In the genomic region with DNA sequence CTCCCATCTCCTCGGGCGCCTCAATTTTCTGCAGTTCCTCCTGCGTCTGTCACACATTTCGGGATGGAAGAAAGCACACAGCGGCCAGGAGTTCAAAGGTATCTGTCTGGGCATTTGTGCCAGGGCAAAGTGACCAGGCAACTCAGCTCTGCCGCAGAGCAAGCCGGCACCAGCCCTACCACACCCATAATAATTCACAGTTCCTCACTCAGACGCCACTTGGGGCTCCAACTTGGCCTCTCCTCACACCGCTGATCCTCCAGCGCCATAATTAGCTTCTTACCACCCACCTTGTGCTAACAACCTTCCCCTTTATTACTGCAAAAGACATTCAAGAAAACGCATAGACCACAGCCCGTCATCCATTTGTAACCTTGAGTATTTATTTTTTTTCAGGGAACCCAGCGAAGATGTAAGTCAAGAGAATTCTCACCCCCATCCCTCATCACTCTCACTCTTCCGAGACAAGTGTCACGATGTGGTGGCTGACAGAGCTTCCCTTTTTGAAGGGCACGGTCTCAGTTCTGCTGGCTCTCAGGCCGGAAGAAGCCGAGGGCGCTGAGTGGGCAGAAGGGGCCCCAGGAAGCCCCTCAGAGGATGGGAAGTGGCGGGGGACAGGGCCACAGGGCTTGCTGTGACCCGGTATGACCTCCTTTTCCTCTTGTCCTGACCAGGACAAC, we compare ENCODE assay signal across 11 cellular contexts. TPM values are rescaled to one million over a fixed set of nuclear protein-coding genes. Genes with fewer than 3 reads are reported as not detected.
DNase-seq lines count a peak whose midpoint lies in the region; ATAC-seq and TF ChIP-seq lines count a peak whose summit lies in the region.
"Had no signal": no experiment of that assay in that cellular context is flagged by ENCODE, and none has a peak within 500 bp of the region (broad histone marks: within the 10 kb centered on the region; RNA-seq: fewer than 3 reads in every experiment).

No MANE protein-coding gene starts in this region.

- CTCF ChIA-PET in PC-9 (lab: Charles Lee): no interaction called here

- H3K4me1 ChIP-seq in PC-9 (replicated peaks; ENCODE audit: insufficient read depth) (peaks cover 14% of the 10 kb centered on the region), left lung (peaks cover 11 to 42% of the 10 kb centered on the region in 2 donors), gastrocnemius medialis (peaks cover 11% of the 10 kb centered on the region in 2 donors)

- no peaks in the 10 kb centered on the region for H3K27me3 ChIP-seq in PC-9 (ENCODE audit: insufficient read depth, low read depth)
- H3K27me3 ChIP-seq in left lung: no peaks in the 10 kb centered on the region
- no peaks in the 10 kb centered on the region for H3K27me3 ChIP-seq in gastrocnemius medialis
- H3K27me3 ChIP-seq: thyroid gland had no signal

- H3K9me3 ChIP-seq in PC-9 (ENCODE audit: insufficient read depth, low read depth) (no peaks in the 10 kb centered on the region), left lung (no peaks in the 10 kb centered on the region), gastrocnemius medialis (no peaks in the 10 kb centered on the region)
- H3K9me3 ChIP-seq: thyroid gland had no signal

- no peaks in the 10 kb centered on the region for H3F3A ChIP-seq in PC-9 (ENCODE audit: insufficient read depth, low read depth)

- TF ChIP-seq CTCF in PC-9 (conservative IDR thresholded peaks at IDR 0.05): no peak
- TF ChIP-seq CTCF in left lung (IDR thresholded peaks at IDR 0.05): no peak
- TF ChIP-seq CTCF in gastrocnemius medialis (IDR thresholded peaks at IDR 0.05 in 4 of 5, conservative IDR thresholded peaks at IDR 0.05 in 1 of 5): no peak

- no TSS peak for BruUV-seq in PC-9 (replicated peaks; lab: Mats Ljungman, UMichigan)

- H3K4me3 ChIP-seq in PC-9 (no peak overlapping the region), left lung (no peak overlapping the region), gastrocnemius medialis (no peak overlapping the region)
- H3K4me3 ChIP-seq: thyroid gland had no signal

- ATAC-seq in GM21786 (IDR thresholded peaks at IDR 0.05; ENCODE audit: unreplicated experiment) (peak; percentile 66), left lung (peak; percentile 56), gastrocnemius medialis (no peak), HG03135 (IDR thresholded peaks at IDR 0.05; ENCODE audit: unreplicated experiment) (no peak)

- H3K9me2 ChIP-seq in PC-9 (ENCODE audit: insufficient read depth): no peaks in the 10 kb centered on the region

- POLR2A ChIA-PET in PC-9 (lab: Charles Lee; ENCODE audit: unreplicated experiment): no interaction called here

- no peaks in the 10 kb centered on the region for H4K20me1 ChIP-seq in PC-9 (ENCODE audit: insufficient read depth)

- DNase-seq in CMK (ENCODE audit: low read depth) (peak; percentile 61), PC-9 (no peak), left lung (peak in 1 of 2 donors; percentile 56), gastrocnemius medialis (no peak), NCI-H187 (lab: John Stamatoyannopoulos, UW) (no peak)
- no peak for DNase-seq in stimulated activated CD4-positive, alpha-beta T cell treated with anti-CD3 and anti-CD28 coated beads, Interleukin-15, amount 100 ng/mL, for 24 hours
- DNase-seq: amniotic stem cell, NCI-H2081, thyroid gland had no signal

- H3K36me3 ChIP-seq in PC-9 (ENCODE audit: low read depth): no peaks in the 10 kb centered on the region
- no peaks in the 10 kb centered on the region for H3K36me3 ChIP-seq in left lung
- no peaks in the 10 kb centered on the region for H3K36me3 ChIP-seq in gastrocnemius medialis
- H3K36me3 ChIP-seq: thyroid gland had no signal

- H3K4me2 ChIP-seq in PC-9: peak overlapping the region; percentile 13; the same call in 1 of the 2 replicates

- H3K27ac ChIP-seq in PC-9: 0 out of 2 replicates have a peak overlapping the region, but pooled peaks have one; percentile 20
- H3K27ac ChIP-seq in left lung: peak overlapping the region in 1 of 2 donors; percentile 68
- no peak overlapping the region for H3K27ac ChIP-seq in gastrocnemius medialis
- H3K27ac ChIP-seq: thyroid gland had no signal

- TF ChIP-seq POLR2A in gastrocnemius medialis (IDR thresholded peaks at IDR 0.05): no peak

- no peak overlapping the region for H2AFZ ChIP-seq in PC-9

- no peaks in the 10 kb centered on the region for H3K79me2 ChIP-seq in PC-9 (ENCODE audit: low read depth)

- intact Hi-C loops in PC-9 (cut with micrococcal nuclease; ENCODE audit: unreplicated experiment) (no loop called here), left lung (cut with DNase I) (no loop called here), gastrocnemius medialis (cut with DNase I; ENCODE audit: low total_unique reads) (no loop called here)

- in situ Hi-C loops in gastrocnemius medialis (cut with MboI; ENCODE audit: low sequenced_read_pairs in 4 of 4): no loop called here

RNA-seq across cellular contexts. Expression of a gene that starts 25.2 kb away (rescaled TPM):
- total RNA-seq in PC-9 (2021) (319 and 368 TPM in 2 replicates), left lung (100 to 1,000 TPM; 289 to 331 TPM), gastrocnemius medialis (100 to 1,000 TPM in 2 of 4 donors, 10 to 100 TPM in 2; 37.7 to 123 (median 105) TPM)

Comparison
In these comparisons a context has a peak if more than half of its experiments do, and no peak if none do; other contexts are left out.
1. ATAC-seq: peak in GM21786 (single experiment) and left lung (single experiment); none in gastrocnemius medialis (0 of 2) and HG03135 (single experiment).